1 cellular context compared by ENCODE assay signal in genomic region chr6:42217523-42218367, GRCh38.
TF ChIP-seq lines count a peak whose summit lies in the region.

TSS of gene MRPS10 (minus strand) at chr6:42217861. CDS start at chr6:42217849, 12 bp downstream.

TF ChIP-seq in SK-N-SH, 30 proteins besides CTCF, POLR2A, EP300 and RAD21 (continued from another document):
- no peak for TF ChIP-seq IRF3 (IDR thresholded peaks at IDR 0.05; ENCODE audit: low read depth, low read length)
- TF ChIP-seq YY1 (IDR thresholded peaks at IDR 0.05; ENCODE audit: low read depth), result peak; percentile 98
- peak; percentile 51; the same call in 1 of the 2 replicates for TF ChIP-seq TCF12 (IDR thresholded peaks at IDR 0.05)
- peak; percentile 47 for TF ChIP-seq RFX5 (IDR thresholded peaks at IDR 0.05; ENCODE audit: low read length)
- TF ChIP-seq TAF1 (IDR thresholded peaks at IDR 0.05; ENCODE audit: borderline replicate concordance, low read depth, low read length), result peak; percentile 100
- no peak for TF ChIP-seq EZH2phosphoT487 (IDR thresholded peaks at IDR 0.05; ENCODE audit: borderline replicate concordance, low read depth)
- peak; percentile 87 for TF ChIP-seq MXI1 (IDR thresholded peaks at IDR 0.05; ENCODE audit: low read depth, low read length)
- no peak for TF ChIP-seq FOXM1 (IDR thresholded peaks at IDR 0.05; ENCODE audit: low read depth)
- TF ChIP-seq NFIC (IDR thresholded peaks at IDR 0.05; ENCODE audit: borderline replicate concordance), result no peak; the same call in 1 of the 2 replicates
